In genomic region chr2:216499641-216500218, GRCh38 we compare ENCODE assay signal across 8 cellular contexts. TPM values are rescaled to one million over a fixed set of nuclear protein-coding genes. Genes with fewer than 3 reads are reported as not detected.
DNase-seq lines count a peak whose midpoint lies in the region; ATAC-seq, FAIRE-seq and TF ChIP-seq lines count a peak whose summit lies in the region.

No MANE protein-coding gene starts in this region.

- no peak for DNase-seq in activated CD4-positive, alpha-beta T cell treated with anti-CD3 and anti-CD28 coated beads, Interleukin-2, amount 10 ng/mL, durations not matched to agents 7 days and 5 days
- DNase-seq in activated CD4-positive, alpha-beta T cell treated with anti-CD3 and anti-CD28 coated beads, Interleukin-2, amount 50 U/mL, for 1 hour: no peak
- no peak for DNase-seq in activated T-helper 2 cell treated with anti-CD3 and anti-CD28 coated beads, Interferon-gamma antibody, Interleukin-2, Interleukin-4, amounts not matched to agents 10 μg/mL and 5 μg/mL and 100 μg/mL, durations not matched to agents 14 hours and 24 hours and 36 hours (ENCODE audit: low spot score)
- DNase-seq in keratinocyte (ENCODE audit: low read depth, low spot score): no peak
- no peak for DNase-seq in thoracic aorta (ENCODE audit: low spot score)
- no peak for DNase-seq in NCI-H524 treated with DMSO at 0.1 percent for 48 hours (lab: John Stamatoyannopoulos, UW)
- no peak for DNase-seq in GM13977 (ENCODE audit: low spot score)
- no peak for DNase-seq in mesenteric fat pad (ENCODE audit: low spot score)

- no peak overlapping the region for H2AFZ ChIP-seq in keratinocyte (ENCODE audit: control insufficient read depth, low read length)

- no peaks in the 10 kb centered on the region for H3K27me3 Mint-ChIP-seq in activated CD4-positive, alpha-beta T cell treated with anti-CD3 and anti-CD28 coated beads, Interleukin-2, amount 10 ng/mL, durations not matched to agents 7 days and 5 days
- H3K27me3 Mint-ChIP-seq in activated T-helper 2 cell treated with anti-CD3 and anti-CD28 coated beads, Interferon-gamma antibody, Interleukin-2, Interleukin-4, amounts not matched to agents 10 μg/mL and 5 μg/mL and 100 μg/mL, durations not matched to agents 14 hours and 24 hours and 36 hours (ENCODE audit: low read depth): no peaks in the 10 kb centered on the region

- dilution Hi-C loops in keratinocyte (cut with MboI; ENCODE audit: extremely low pct_ligation_motif_present, low sequenced_read_pairs): no loop called here

- H3K4me1 ChIP-seq in keratinocyte (ENCODE audit: control insufficient read depth, extremely low read depth, insufficient read depth, low read length) (peaks cover 35% of the 10 kb centered on the region), thoracic aorta (ENCODE audit: control insufficient read depth in 1 of 2, low read depth in 2 of 2) (peaks cover 4 to 22% of the 10 kb centered on the region in 2 donors)

- peaks cover 61% of the 10 kb centered on the region for H3K36me3 Mint-ChIP-seq in activated CD4-positive, alpha-beta T cell treated with anti-CD3 and anti-CD28 coated beads, Interleukin-2, amount 10 ng/mL, durations not matched to agents 7 days and 5 days (ENCODE audit: low read depth)
- peaks cover 69% of the 10 kb centered on the region for H3K36me3 Mint-ChIP-seq in activated T-helper 2 cell treated with anti-CD3 and anti-CD28 coated beads, Interferon-gamma antibody, Interleukin-2, Interleukin-4, amounts not matched to agents 10 μg/mL and 5 μg/mL and 100 μg/mL, durations not matched to agents 14 hours and 24 hours and 36 hours (ENCODE audit: low read depth)

- no peaks in the 10 kb centered on the region for H3K9me1 ChIP-seq in keratinocyte (ENCODE audit: control insufficient read depth, extremely low read depth, insufficient read depth, low read length)

- CTCF ChIA-PET in activated CD4-positive, alpha-beta T cell treated with anti-CD3 and anti-CD28 coated beads, Interleukin-2, amount 10 ng/mL, durations not matched to agents 7 days and 5 days (lab: Charles Lee): no interaction called here

- peak overlapping the region; percentile 97 for H3K4me3 Mint-ChIP-seq in activated CD4-positive, alpha-beta T cell treated with anti-CD3 and anti-CD28 coated beads, Interleukin-2, amount 10 ng/mL, durations not matched to agents 7 days and 5 days
- peak overlapping the region; percentile 95 for H3K4me3 Mint-ChIP-seq in activated T-helper 2 cell treated with anti-CD3 and anti-CD28 coated beads, Interferon-gamma antibody, Interleukin-2, Interleukin-4, amounts not matched to agents 10 μg/mL and 5 μg/mL and 100 μg/mL, durations not matched to agents 14 hours and 24 hours and 36 hours (ENCODE audit: low read depth)

- H3K36me3 ChIP-seq in keratinocyte (ENCODE audit: control insufficient read depth in 2 of 2, extremely low read depth in 1 of 2, insufficient read depth in 2 of 2, low read length in 2 of 2) (peaks cover 26 to 55% of the 10 kb centered on the region in 2 experiments), thoracic aorta (peaks cover 23% of the 10 kb centered on the region)

- no peak for ATAC-seq in thoracic aorta (ENCODE audit: insufficient number of reproducible peaks, low FRiP score, low read depth)

- POLR2A ChIA-PET in activated CD4-positive, alpha-beta T cell treated with anti-CD3 and anti-CD28 coated beads, Interleukin-2, amount 10 ng/mL, durations not matched to agents 7 days and 5 days (lab: Charles Lee): no interaction called here

- intact Hi-C loops in activated T-helper 2 cell treated with anti-CD3 and anti-CD28 coated beads, Interferon-gamma antibody, Interleukin-2, Interleukin-4, amounts not matched to agents 10 μg/mL and 5 μg/mL and 100 μg/mL, durations not matched to agents 14 hours and 24 hours and 36 hours (cut with micrococcal nuclease): loop anchor here (5.0 to 10.0 kb wide), 2 partner anchors 358 to 725 kb away; no protein-coding TSS in a partner anchor

- FAIRE-seq in keratinocyte (lab: Jason Lieb, UNC): no peak

- peak overlapping the region; percentile 94 for H3K27ac Mint-ChIP-seq in activated CD4-positive, alpha-beta T cell treated with anti-CD3 and anti-CD28 coated beads, Interleukin-2, amount 10 ng/mL, durations not matched to agents 7 days and 5 days
- peak overlapping the region; percentile 86 for H3K27ac Mint-ChIP-seq in activated T-helper 2 cell treated with anti-CD3 and anti-CD28 coated beads, Interferon-gamma antibody, Interleukin-2, Interleukin-4, amounts not matched to agents 10 μg/mL and 5 μg/mL and 100 μg/mL, durations not matched to agents 14 hours and 24 hours and 36 hours

- H3K4me1 Mint-ChIP-seq in activated CD4-positive, alpha-beta T cell treated with anti-CD3 and anti-CD28 coated beads, Interleukin-2, amount 10 ng/mL, durations not matched to agents 7 days and 5 days: peaks cover 69% of the 10 kb centered on the region
- peaks cover 61% of the 10 kb centered on the region for H3K4me1 Mint-ChIP-seq in activated T-helper 2 cell treated with anti-CD3 and anti-CD28 coated beads, Interferon-gamma antibody, Interleukin-2, Interleukin-4, amounts not matched to agents 10 μg/mL and 5 μg/mL and 100 μg/mL, durations not matched to agents 14 hours and 24 hours and 36 hours (ENCODE audit: low read depth)

- TF ChIP-seq CTCF in keratinocyte (optimal IDR thresholded peaks at IDR 0.05 in 1 of 3, IDR thresholded peaks at IDR 0.05 in 1 of 3, conservative IDR thresholded peaks at IDR 0.05 in 1 of 3; ENCODE audit: extremely low read depth in 1 of 3, insufficient read depth in 2 of 3, low read length in 3 of 3): no peak
- TF ChIP-seq CTCF in thoracic aorta (IDR thresholded peaks at IDR 0.05): no peak
- no peak for TF ChIP-seq CTCF in GM13977 (IDR thresholded peaks at IDR 0.05; ENCODE audit: extremely low read depth, insufficient read depth, missing control alignments)

- peak overlapping the region; percentile 62 to 96 (median 79) for H3K4me3 ChIP-seq in keratinocyte (ENCODE audit: control insufficient read depth in 2 of 3, extremely low read depth in 1 of 3, insufficient read depth in 2 of 3, low read depth in 1 of 3, low read length in 3 of 3)
- peak overlapping the region; percentile 89 for H3K4me3 ChIP-seq in thoracic aorta

- H3K9me3 Mint-ChIP-seq in activated CD4-positive, alpha-beta T cell treated with anti-CD3 and anti-CD28 coated beads, Interleukin-2, amount 10 ng/mL, durations not matched to agents 7 days and 5 days: no peaks in the 10 kb centered on the region
- H3K9me3 Mint-ChIP-seq in activated T-helper 2 cell treated with anti-CD3 and anti-CD28 coated beads, Interferon-gamma antibody, Interleukin-2, Interleukin-4, amounts not matched to agents 10 μg/mL and 5 μg/mL and 100 μg/mL, durations not matched to agents 14 hours and 24 hours and 36 hours: no peaks in the 10 kb centered on the region

- in situ Hi-C loops in GM13977 (cut with MboI; ENCODE audit: low pct_unique_long_range_greater_than_20kb, low sequenced_read_pairs, unreplicated experiment): no loop called here

- no peaks in the 10 kb centered on the region for H3K9me3 ChIP-seq in keratinocyte (ENCODE audit: control insufficient read depth, low read depth, low read length)
- H3K9me3 ChIP-seq in thoracic aorta: no peaks in the 10 kb centered on the region

- H3K79me2 ChIP-seq in keratinocyte (ENCODE audit: control insufficient read depth, insufficient read depth, low read length): peaks cover 57% of the 10 kb centered on the region

- H3K27ac ChIP-seq in keratinocyte (ENCODE audit: control insufficient read depth, insufficient read depth, low read length): peak overlapping the region; percentile 84
- H3K27ac ChIP-seq in thoracic aorta: peak overlapping the region; percentile 18 to 54

- peak overlapping the region; percentile 94 for H3K9ac ChIP-seq in keratinocyte (ENCODE audit: control insufficient read depth, extremely low read depth, insufficient read depth, low read length)

- H3K27me3 ChIP-seq in keratinocyte (ENCODE audit: control insufficient read depth, extremely low read depth, insufficient read depth, low read length): no peaks in the 10 kb centered on the region
- no peaks in the 10 kb centered on the region for H3K27me3 ChIP-seq in thoracic aorta (replicated peaks; ENCODE audit: insufficient read depth)

- peaks cover 22% of the 10 kb centered on the region for H4K20me1 ChIP-seq in keratinocyte (ENCODE audit: control insufficient read depth, extremely low read depth, insufficient read depth, low read length)

- H3K4me2 ChIP-seq in keratinocyte (ENCODE audit: control insufficient read depth, extremely low read depth, insufficient read depth, low read depth, low read length): peak overlapping the region; percentile 97

RNA-seq across cellular contexts. Expression of gene RPL37A, which starts 1.1 kb away (rescaled TPM):
- total RNA-seq in activated CD4-positive, alpha-beta T cell treated with anti-CD3 and anti-CD28 coated beads, Interleukin-2, amount 10 ng/mL, durations not matched to agents 7 days and 5 days: 1,000 to 10,000 TPM; 2,088 to 2,348 TPM
- total RNA-seq in activated T-helper 2 cell treated with anti-CD3 and anti-CD28 coated beads, Interferon-gamma antibody, Interleukin-2, Interleukin-4, amounts not matched to agents 10 μg/mL and 5 μg/mL and 100 μg/mL, durations not matched to agents 14 hours and 24 hours and 36 hours: 3,117 and 3,296 TPM in 2 replicates
- 1,858 to 4,257 TPM (median 3,899 TPM) in 3 replicates for polyA plus RNA-seq in keratinocyte
- 4,600 TPM for polyA plus RNA-seq in keratinocyte (2011; ENCODE audit: low read depth)
- polyA plus RNA-seq in keratinocyte (2011; cell fraction: cytosol; rRNA removed): 2,058 and 2,504 TPM in 2 replicates
- 771 and 780 TPM in 2 replicates for polyA plus RNA-seq in keratinocyte (2011; cell fraction: nucleus; rRNA removed)
- polyA plus RNA-seq in keratinocyte (2012; ENCODE audit: low replicate concordance): 4,782 and 6,727 TPM in 2 replicates
- 404 to 934 TPM (median 861 TPM) in 3 replicates for polyA minus RNA-seq in keratinocyte
- 1,907 TPM for polyA minus RNA-seq in keratinocyte (2011; cell fraction: cytosol; rRNA and poly(A)+ RNA removed)
- 202 and 323 TPM in 2 replicates for polyA minus RNA-seq in keratinocyte (2011; cell fraction: nucleus; rRNA and poly(A)+ RNA removed)
- total RNA-seq in thoracic aorta (100 to 1,000 TPM; 422 to 464 TPM), mesenteric fat pad (1,983 TPM)
